In the genomic region with DNA sequence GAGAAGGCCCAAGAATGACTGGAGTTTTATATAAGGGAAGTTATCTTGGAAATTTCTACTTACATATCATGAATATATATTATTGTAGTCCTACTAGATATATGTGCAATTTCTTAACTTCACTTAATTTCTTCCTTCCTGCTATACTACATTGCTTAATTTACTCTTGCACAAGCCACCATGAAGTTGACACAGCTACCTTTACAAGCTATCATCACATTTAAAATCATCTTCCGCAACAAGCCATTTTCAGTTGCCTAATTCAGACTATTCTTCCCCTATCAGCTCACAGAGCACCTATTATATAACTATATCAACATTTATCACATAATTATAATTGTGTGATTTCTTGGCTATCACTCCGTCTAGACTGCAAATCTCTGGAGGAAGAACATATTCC, we compare ENCODE assay signal across 20 cellular contexts.
DNase-seq lines count a peak whose midpoint lies in the region; ATAC-seq and FAIRE-seq lines count a peak whose summit lies in the region.
"Had no signal": no experiment of that assay in that cellular context is flagged by ENCODE, and none has a peak within 500 bp of the region (broad histone marks: within the 10 kb centered on the region; RNA-seq: fewer than 3 reads in every experiment).

No MANE protein-coding gene starts in this region.

- peak overlapping the region; percentile 61 for H3K27ac ChIP-seq in ACC112 (ENCODE audit: low read depth, low read length)
- H3K27ac ChIP-seq in naive thymus-derived CD4-positive, alpha-beta T cell (ENCODE audit: low read depth, low read length), result no peak overlapping the region
- H3K27ac ChIP-seq: SK-N-MC had no signal

- no peaks in the 10 kb centered on the region for H3K36me3 Mint-ChIP-seq in naive thymus-derived CD4-positive, alpha-beta T cell
- H3K36me3 Mint-ChIP-seq: CD8-positive, alpha-beta T cell had no signal

- no peak overlapping the region for H3K27ac Mint-ChIP-seq in naive thymus-derived CD4-positive, alpha-beta T cell
- H3K27ac Mint-ChIP-seq: CD8-positive, alpha-beta T cell had no signal

- peaks cover 10% of the 10 kb centered on the region for H3K4me1 ChIP-seq in ACC112 (ENCODE audit: control insufficient read depth, insufficient read depth, low read length, unreplicated experiment)
- no peaks in the 10 kb centered on the region for H3K4me1 ChIP-seq in naive thymus-derived CD4-positive, alpha-beta T cell (ENCODE audit: control insufficient read depth in 2 of 2, insufficient read depth in 2 of 2, low read length in 2 of 2)

- no peaks in the 10 kb centered on the region for H3K79me2 ChIP-seq in ACC112 (ENCODE audit: control insufficient read depth, insufficient read depth, low read length, unreplicated experiment)

- no peak overlapping the region for H2AFZ ChIP-seq in ACC112 (ENCODE audit: low read length, unreplicated experiment)

- H3K36me3 ChIP-seq in ACC112 (ENCODE audit: insufficient read depth, low read length), result 0 out of 2 replicates have a peak, but pooled peaks cover 4% of the 10 kb centered on the region
- H3K36me3 ChIP-seq in naive thymus-derived CD4-positive, alpha-beta T cell (ENCODE audit: control insufficient read depth in 2 of 3, insufficient read depth in 3 of 3, low read length in 3 of 3), result no peaks in the 10 kb centered on the region
- H3K36me3 ChIP-seq: BE2C, MG63 had no signal

- CTCF ChIA-PET in naive thymus-derived CD4-positive, alpha-beta T cell (lab: Charles Lee), result no interaction called here

- no peak for DNase-seq in HTR-8/SVneo (ENCODE audit: insufficient read length, low spot score)
- DNase-seq in SKM-1 (lab: John Stamatoyannopoulos, UW; ENCODE audit: unreplicated experiment), result peak; percentile 59
- no peak for DNase-seq in naive thymus-derived CD4-positive, alpha-beta T cell
- DNase-seq in NCI-H1694 treated with DMSO at 0.1 percent for 48 hours (lab: John Stamatoyannopoulos, UW), result no peak
- DNase-seq in posterior vena cava (ENCODE audit: low spot score), result no peak
- DNase-seq: BE2C; CD8-positive, alpha-beta T cell; DMS79 treated with DMSO at 0.1 percent for 48 hours; KG1; MG63; NCI-H1417 treated with DMSO at 0.1 percent for 48 hours; NCI-H2029 treated with DMSO at 0.1 percent for 48 hours; NCI-H510A; OCI-M1 had no signal

- H3K27me3 Mint-ChIP-seq in naive thymus-derived CD4-positive, alpha-beta T cell, result peaks cover 0 to 4% (median 0%) of the 10 kb centered on the region in 5 donors

- peak; percentile 24 for ATAC-seq in naive thymus-derived CD4-positive, alpha-beta T cell
- no peak for ATAC-seq in HG02840 (IDR thresholded peaks at IDR 0.05; ENCODE audit: low FRiP score, unreplicated experiment)
- ATAC-seq: CD8-positive, alpha-beta T cell had no signal

- H3K9me3 Mint-ChIP-seq in naive thymus-derived CD4-positive, alpha-beta T cell, result no peaks in the 10 kb centered on the region
- H3K9me3 Mint-ChIP-seq: CD8-positive, alpha-beta T cell had no signal

- H3K4me1 Mint-ChIP-seq in naive thymus-derived CD4-positive, alpha-beta T cell, result no peaks in the 10 kb centered on the region

- no peaks in the 10 kb centered on the region for H3K27me3 ChIP-seq in ACC112 (ENCODE audit: insufficient read depth, low read length)
- no peaks in the 10 kb centered on the region for H3K27me3 ChIP-seq in naive thymus-derived CD4-positive, alpha-beta T cell (ENCODE audit: control insufficient read depth in 2 of 2, insufficient read depth in 2 of 2, low read length in 2 of 2)
- H3K27me3 ChIP-seq: BE2C, MG63 had no signal

- FAIRE-seq in HTR-8/SVneo (lab: Jason Lieb, UNC), result peak; percentile 9
- FAIRE-seq: D721Med, G401.6, GM12892 had no signal

- POLR2A ChIA-PET in naive thymus-derived CD4-positive, alpha-beta T cell (lab: Charles Lee), result no interaction called here

- H3K4me3 ChIP-seq in ACC112 (ENCODE audit: low read depth, low read length), result no peak overlapping the region
- H3K4me3 ChIP-seq in naive thymus-derived CD4-positive, alpha-beta T cell (ENCODE audit: low read length), result no peak overlapping the region
- H3K4me3 ChIP-seq: MG63, SK-N-MC had no signal

- no peaks in the 10 kb centered on the region for H3K9me3 ChIP-seq in naive thymus-derived CD4-positive, alpha-beta T cell (ENCODE audit: control insufficient read depth in 2 of 3, low read length in 3 of 3)
- H3K9me3 ChIP-seq: BE2C, MG63 had no signal

- H3K4me3 Mint-ChIP-seq in naive thymus-derived CD4-positive, alpha-beta T cell, result no peak overlapping the region
- H3K4me3 Mint-ChIP-seq: CD8-positive, alpha-beta T cell had no signal

- intact Hi-C loops in naive thymus-derived CD4-positive, alpha-beta T cell (cut with micrococcal nuclease), result no loop called here
- intact Hi-C loops in posterior vena cava (cut with DNase I), result no loop called here
